Comparison of ENCODE assay signal across 12 cellular contexts in genomic region chr19:10747271-10747670, GRCh38. TPM values are rescaled to one million over a fixed set of nuclear protein-coding genes. Genes with fewer than 3 reads are reported as not detected.
DNase-seq lines count a peak whose midpoint lies in the region; ATAC-seq and TF ChIP-seq lines count a peak whose summit lies in the region.
"Had no signal": no experiment of that assay in that cellular context is flagged by ENCODE, and none has a peak within 500 bp of the region (broad histone marks: within the 10 kb centered on the region; RNA-seq: fewer than 3 reads in every experiment).

No MANE protein-coding gene starts in this region.

- peak overlapping the region; percentile 37 for H3K27ac Mint-ChIP-seq in stimulated activated naive CD8-positive, alpha-beta T cell treated with anti-CD3 and anti-CD28 coated beads, Interleukin-15, Interleukin-2, amounts not matched to agents 100 ng/mL and 50 ng/mL, for 24 hours
- H3K27ac Mint-ChIP-seq in chondrocyte (ENCODE audit: unreplicated experiment), result peak overlapping the region; percentile 63

- H3K36me3 ChIP-seq in muscle layer of duodenum (ENCODE audit: control insufficient read depth in 1 of 2, insufficient read depth in 2 of 2, low read length in 2 of 2), result no peaks in the 10 kb centered on the region

- H3K9me3 ChIP-seq in muscle layer of duodenum (ENCODE audit: control insufficient read depth in 1 of 2, low read length in 2 of 2), result no peaks in the 10 kb centered on the region

- H3K4me1 ChIP-seq in muscle layer of duodenum (ENCODE audit: control insufficient read depth in 1 of 2, insufficient read depth in 2 of 2, low read length in 2 of 2), result peaks cover 42 to 64% of the 10 kb centered on the region in 2 donors

- no peaks in the 10 kb centered on the region for H3K27me3 ChIP-seq in muscle layer of duodenum (ENCODE audit: low read depth, low read length)

- H3K27me3 Mint-ChIP-seq in stimulated activated naive CD8-positive, alpha-beta T cell treated with anti-CD3 and anti-CD28 coated beads, Interleukin-15, Interleukin-2, amounts not matched to agents 100 ng/mL and 50 ng/mL, for 24 hours, result no peaks in the 10 kb centered on the region
- no peaks in the 10 kb centered on the region for H3K27me3 Mint-ChIP-seq in chondrocyte (ENCODE audit: low read depth)

- no peak for TF ChIP-seq CTCF in chondrocyte (IDR thresholded peaks at IDR 0.05)

- H3K27ac ChIP-seq in muscle layer of duodenum (ENCODE audit: low read length), result peak overlapping the region; percentile 69

- no peaks in the 10 kb centered on the region for H3K9me3 Mint-ChIP-seq in stimulated activated naive CD8-positive, alpha-beta T cell treated with anti-CD3 and anti-CD28 coated beads, Interleukin-15, Interleukin-2, amounts not matched to agents 100 ng/mL and 50 ng/mL, for 24 hours
- no peaks in the 10 kb centered on the region for H3K9me3 Mint-ChIP-seq in chondrocyte (ENCODE audit: low read depth)

- no peak overlapping the region for H3K4me3 Mint-ChIP-seq in stimulated activated naive CD8-positive, alpha-beta T cell treated with anti-CD3 and anti-CD28 coated beads, Interleukin-15, Interleukin-2, amounts not matched to agents 100 ng/mL and 50 ng/mL, for 24 hours
- peak overlapping the region; percentile 25 for H3K4me3 Mint-ChIP-seq in chondrocyte (ENCODE audit: unreplicated experiment)

- no peak overlapping the region for H3K4me3 ChIP-seq in muscle layer of duodenum (ENCODE audit: low read depth in 1 of 2, low read length in 2 of 2)

- H3K36me3 Mint-ChIP-seq in stimulated activated naive CD8-positive, alpha-beta T cell treated with anti-CD3 and anti-CD28 coated beads, Interleukin-15, Interleukin-2, amounts not matched to agents 100 ng/mL and 50 ng/mL, for 24 hours (ENCODE audit: low read depth), result peaks cover 4% of the 10 kb centered on the region
- no peaks in the 10 kb centered on the region for H3K36me3 Mint-ChIP-seq in chondrocyte (ENCODE audit: low read depth)

- no peak for DNase-seq in stimulated activated naive CD8-positive, alpha-beta T cell treated with anti-CD3 and anti-CD28 coated beads, Interleukin-15, Interleukin-2, amounts not matched to agents 100 U/mL and 50 U/mL, for 24 hours
- DNase-seq in chondrocyte (ENCODE audit: low spot score) (no peak), amniotic stem cell (lab: John Stamatoyannopoulos, UW) (no peak), DMS114 treated with DMSO at 0.1 percent for 48 hours (lab: John Stamatoyannopoulos, UW; ENCODE audit: unreplicated experiment) (no peak), Kasumi-1 (lab: John Stamatoyannopoulos, UW) (no peak)
- DNase-seq: activated gamma-delta T cell, DMS153, erythroblast, NCI-H1048 had no signal

- peaks cover 71% of the 10 kb centered on the region for H3K4me1 Mint-ChIP-seq in stimulated activated naive CD8-positive, alpha-beta T cell treated with anti-CD3 and anti-CD28 coated beads, Interleukin-15, Interleukin-2, amounts not matched to agents 100 ng/mL and 50 ng/mL, for 24 hours (ENCODE audit: low read depth)
- peaks cover 70% of the 10 kb centered on the region for H3K4me1 Mint-ChIP-seq in chondrocyte (ENCODE audit: low read depth)

- ATAC-seq in stimulated activated naive CD8-positive, alpha-beta T cell treated with anti-CD3 and anti-CD28 coated beads, Interleukin-15, Interleukin-2, amounts not matched to agents 100 U/mL and 50 U/mL, for 24 hours, result no peak
- no peak for ATAC-seq in HG03097 (IDR thresholded peaks at IDR 0.05; ENCODE audit: low FRiP score, unreplicated experiment)

RNA-seq across cellular contexts. Expression of gene DNM2, which starts 29.4 kb away (rescaled TPM):
- 106 to 125 TPM (median 116 TPM) in 3 replicates for total RNA-seq in chondrocyte

RNA-seq across cellular contexts. Expression of gene QTRT1, which starts 46.0 kb away (rescaled TPM):
- 28.2 to 50.2 TPM (median 33.7 TPM) in 3 replicates for total RNA-seq in chondrocyte
